ENCODE assay signal across 19 cellular contexts in the genomic region with DNA sequence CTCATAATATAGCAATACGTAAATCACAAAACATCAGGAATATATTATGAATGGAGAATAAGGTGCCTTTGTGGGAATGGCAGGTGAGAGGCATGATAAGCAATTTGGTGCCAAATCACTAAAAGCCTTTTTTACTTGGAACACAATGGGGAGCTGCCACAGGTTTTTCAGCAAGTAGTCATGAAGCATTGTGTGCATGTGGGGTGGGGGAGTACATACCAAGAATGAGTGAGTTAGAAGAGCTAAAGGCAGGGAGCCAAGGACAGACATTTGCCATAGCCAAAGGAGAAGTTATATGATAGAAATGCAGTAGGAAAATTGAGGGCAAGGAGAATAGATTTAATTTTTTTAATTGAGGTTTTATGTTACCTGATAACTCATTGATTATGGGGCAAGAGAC.
A peak's percentile ranks its signal among the peaks of the same experiment; 100 is the strongest.
DNase-seq lines count a peak whose midpoint lies in the region; TF ChIP-seq lines count a peak whose summit lies in the region.
"Had no signal": no experiment of that assay in that cellular context is flagged by ENCODE, and none has a peak within 500 bp of the region (broad histone marks: within the 10 kb centered on the region; RNA-seq: fewer than 3 reads in every experiment).

No MANE protein-coding gene starts in this region.

- 90 to 100% methylated on average over 1 of the region's 1 CpG for WGBS in tibial nerve, 2 donors

- no peaks in the 10 kb centered on the region for H3K9me3 Mint-ChIP-seq in activated naive CD8-positive, alpha-beta T cell treated with anti-CD3 and anti-CD28 coated beads for 36 hours
- H3K9me3 Mint-ChIP-seq: H9 had no signal

- H3K27ac Mint-ChIP-seq in activated naive CD8-positive, alpha-beta T cell treated with anti-CD3 and anti-CD28 coated beads for 36 hours, result no peak overlapping the region
- H3K27ac Mint-ChIP-seq: CD4-positive, CD25-positive, alpha-beta regulatory T cell; H9 had no signal

- no peaks in the 10 kb centered on the region for H3K4me1 Mint-ChIP-seq in activated naive CD8-positive, alpha-beta T cell treated with anti-CD3 and anti-CD28 coated beads for 36 hours
- H3K4me1 Mint-ChIP-seq: CD4-positive, CD25-positive, alpha-beta regulatory T cell; CD8-positive, alpha-beta memory T cell; H9 had no signal

- no peak for TF ChIP-seq EP300 in tibial nerve (IDR thresholded peaks at IDR 0.05)

- H3K36me3 ChIP-seq in tibial nerve (no peaks in the 10 kb centered on the region), right atrium auricular region (no peaks in the 10 kb centered on the region)
- H3K36me3 ChIP-seq: BE2C had no signal

- H3K4me3 Mint-ChIP-seq in activated naive CD8-positive, alpha-beta T cell treated with anti-CD3 and anti-CD28 coated beads for 36 hours, result no peak overlapping the region
- H3K4me3 Mint-ChIP-seq: CD4-positive, CD25-positive, alpha-beta regulatory T cell; CD8-positive, alpha-beta memory T cell; H9 had no signal

- no peak for TF ChIP-seq POLR2A in tibial nerve (IDR thresholded peaks at IDR 0.05)

- DNase-seq in NCI-H1105 (lab: John Stamatoyannopoulos, UW) (peak; percentile 62), NCI-H1105 treated with DMSO at 0.1 percent for 48 hours (lab: John Stamatoyannopoulos, UW) (peak; percentile 81), NCI-H748 treated with DMSO at 0.1 percent for 48 hours (lab: John Stamatoyannopoulos, UW) (peak; percentile 31), iris pigment epithelial cell (ENCODE audit: low read depth) (peak; percentile 33), tibial nerve (ENCODE audit: low spot score in 2 of 2) (no peak), right atrium auricular region (ENCODE audit: low spot score) (no peak)
- no peak for DNase-seq in activated naive CD8-positive, alpha-beta T cell treated with anti-CD3 and anti-CD28 coated beads for 36 hours
- DNase-seq: ACHN; BE2C; C1 segment of cervical spinal cord; CD4-positive, CD25-positive, alpha-beta regulatory T cell; CD8-positive, alpha-beta memory T cell; COR-L47; DMS 273 treated with DMSO at 0.1 percent for 48 hours; DMS53; DND-41; EL; H9 had no signal

- H3K9me3 ChIP-seq in tibial nerve (no peaks in the 10 kb centered on the region), right atrium auricular region (no peaks in the 10 kb centered on the region)
- H3K9me3 ChIP-seq: BE2C had no signal

- H3K4me1 ChIP-seq in tibial nerve (no peaks in the 10 kb centered on the region), right atrium auricular region (no peaks in the 10 kb centered on the region)
- H3K4me1 ChIP-seq: BE2C had no signal

- H3K27me3 Mint-ChIP-seq in activated naive CD8-positive, alpha-beta T cell treated with anti-CD3 and anti-CD28 coated beads for 36 hours, result no peaks in the 10 kb centered on the region
- H3K27me3 Mint-ChIP-seq: CD4-positive, CD25-positive, alpha-beta regulatory T cell had no signal

- H3K4me3 ChIP-seq in tibial nerve (no peak overlapping the region), right atrium auricular region (no peak overlapping the region)
- H3K4me3 ChIP-seq: GM12878 had no signal

- no peaks in the 10 kb centered on the region for H3K27me3 ChIP-seq in tibial nerve
- H3K27me3 ChIP-seq in right atrium auricular region, result no peaks in the 10 kb centered on the region
- H3K27me3 ChIP-seq: BE2C had no signal

- H3K27ac ChIP-seq in tibial nerve (no peak overlapping the region), right atrium auricular region (no peak overlapping the region)

- TF ChIP-seq CTCF in tibial nerve (IDR thresholded peaks at IDR 0.05) (no peak), right atrium auricular region (IDR thresholded peaks at IDR 0.05) (no peak)

- H3K36me3 Mint-ChIP-seq in activated naive CD8-positive, alpha-beta T cell treated with anti-CD3 and anti-CD28 coated beads for 36 hours, result no peaks in the 10 kb centered on the region
- H3K36me3 Mint-ChIP-seq: CD4-positive, CD25-positive, alpha-beta regulatory T cell; CD8-positive, alpha-beta memory T cell had no signal

Comparison
In these comparisons a context has a peak if more than half of its experiments do, and no peak if none do; other contexts are left out.
1. DNase-seq: peak in NCI-H1105 (single experiment), NCI-H1105 treated with DMSO at 0.1 percent for 48 hours (single experiment), NCI-H748 treated with DMSO at 0.1 percent for 48 hours (single experiment) and iris pigment epithelial cell (single experiment); none in activated naive CD8-positive, alpha-beta T cell treated with anti-CD3 and anti-CD28 coated beads for 36 hours (single experiment), tibial nerve (0 of 2) and right atrium auricular region (single experiment).